20 cellular contexts compared by ENCODE assay signal in the genomic region with DNA sequence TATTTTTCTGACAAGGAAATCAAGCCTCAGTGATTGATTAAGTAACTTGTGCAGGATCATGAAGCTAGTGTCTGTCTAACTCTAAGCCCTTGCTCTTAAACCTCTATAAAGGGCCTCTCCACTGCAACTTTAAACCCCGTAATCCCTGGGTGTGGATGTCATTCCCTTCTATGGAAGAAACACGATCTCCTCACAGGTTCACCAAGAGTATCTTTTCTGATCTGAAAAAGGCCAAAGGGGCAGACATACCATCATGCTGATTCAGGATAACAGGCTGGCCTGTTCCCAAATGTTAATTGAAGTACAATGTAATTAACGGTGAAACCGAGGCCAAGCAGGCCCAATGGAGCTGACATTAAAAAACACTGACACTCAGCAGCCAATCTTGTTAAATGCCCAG. TPM values are rescaled to one million over a fixed set of nuclear protein-coding genes. Genes with fewer than 3 reads are reported as not detected.
A peak's percentile ranks its signal among the peaks of the same experiment; 100 is the strongest.
DNase-seq lines count a peak whose midpoint lies in the region; ATAC-seq and TF ChIP-seq lines count a peak whose summit lies in the region.
"Had no signal": no experiment of that assay in that cellular context is flagged by ENCODE, and none has a peak within 500 bp of the region (broad histone marks: within the 10 kb centered on the region; RNA-seq: fewer than 3 reads in every experiment).

No MANE protein-coding gene starts in this region.

- H3K27me3 Mint-ChIP-seq in activated T-helper 2 cell treated with anti-CD3 and anti-CD28 coated beads, Interferon-gamma antibody, Interleukin-2, Interleukin-4, amounts not matched to agents 10 μg/mL and 5 μg/mL and 100 μg/mL, durations not matched to agents 14 hours and 24 hours and 36 hours (ENCODE audit: low read depth) = no peaks in the 10 kb centered on the region

- H3K27ac ChIP-seq in cardiac muscle cell (peak overlapping the region; percentile 73), hepatocyte (peak overlapping the region; percentile 29), brain microvascular endothelial cell (no peak overlapping the region)
- H3K27ac ChIP-seq: SJSA1 had no signal

- 34% methylated on average over 4 of the region's 4 CpGs for WGBS in hepatocyte (ENCODE audit: low lambda C conversion rate, missing lambda C conversion rate)

- peaks cover 9% of the 10 kb centered on the region for H3K4me1 Mint-ChIP-seq in activated T-helper 2 cell treated with anti-CD3 and anti-CD28 coated beads, Interferon-gamma antibody, Interleukin-2, Interleukin-4, amounts not matched to agents 10 μg/mL and 5 μg/mL and 100 μg/mL, durations not matched to agents 14 hours and 24 hours and 36 hours (ENCODE audit: low read depth)
- H3K4me1 Mint-ChIP-seq: CD14-positive monocyte had no signal

- H3K4me2 ChIP-seq in hepatocyte = peak overlapping the region; percentile 16

- TF ChIP-seq CTCF in cardiac muscle cell (IDR thresholded peaks at IDR 0.05; ENCODE audit: low read depth, low read length) (no peak), hepatocyte (IDR thresholded peaks at IDR 0.05; ENCODE audit: poor library complexity) (no peak), brain microvascular endothelial cell (IDR thresholded peaks at IDR 0.05; ENCODE audit: low read depth, low read length, missing control alignments) (no peak)

- ATAC-seq in left ventricle myocardium superior = no peak
- ATAC-seq: HepG2, PC-3 had no signal

- H3K9me3 ChIP-seq in cardiac muscle cell (ENCODE audit: low read depth) (no peaks in the 10 kb centered on the region), hepatocyte (ENCODE audit: low read depth) (no peaks in the 10 kb centered on the region)
- H3K9me3 ChIP-seq: SJSA1 had no signal

- no peaks in the 10 kb centered on the region for H3K9me3 Mint-ChIP-seq in activated T-helper 2 cell treated with anti-CD3 and anti-CD28 coated beads, Interferon-gamma antibody, Interleukin-2, Interleukin-4, amounts not matched to agents 10 μg/mL and 5 μg/mL and 100 μg/mL, durations not matched to agents 14 hours and 24 hours and 36 hours
- H3K9me3 Mint-ChIP-seq: H9 had no signal

- no peak overlapping the region for H3K27ac Mint-ChIP-seq in activated T-helper 2 cell treated with anti-CD3 and anti-CD28 coated beads, Interferon-gamma antibody, Interleukin-2, Interleukin-4, amounts not matched to agents 10 μg/mL and 5 μg/mL and 100 μg/mL, durations not matched to agents 14 hours and 24 hours and 36 hours
- H3K27ac Mint-ChIP-seq: CD14-positive monocyte, H9 had no signal

- H3K4me1 ChIP-seq in cardiac muscle cell (ENCODE audit: low read depth) = peaks cover 16% of the 10 kb centered on the region
- H3K4me1 ChIP-seq in hepatocyte (ENCODE audit: insufficient read depth) = peaks cover 12% of the 10 kb centered on the region
- H3K4me1 ChIP-seq: SJSA1 had no signal

- H3K36me3 ChIP-seq in cardiac muscle cell (no peaks in the 10 kb centered on the region), hepatocyte (replicated peaks; ENCODE audit: insufficient read depth, low read depth) (no peaks in the 10 kb centered on the region), brain microvascular endothelial cell (replicated peaks) (no peaks in the 10 kb centered on the region)
- H3K36me3 ChIP-seq: SJSA1 had no signal

- H4K20me1 ChIP-seq in hepatocyte (ENCODE audit: insufficient read depth, poor library complexity, severe bottlenecking) = no peaks in the 10 kb centered on the region

- H3K79me2 ChIP-seq in hepatocyte = no peaks in the 10 kb centered on the region

- intact Hi-C loops in left ventricle myocardium superior (cut with micrococcal nuclease) = no loop called here
- intact Hi-C loops in activated T-helper 2 cell treated with anti-CD3 and anti-CD28 coated beads, Interferon-gamma antibody, Interleukin-2, Interleukin-4, amounts not matched to agents 10 μg/mL and 5 μg/mL and 100 μg/mL, durations not matched to agents 14 hours and 24 hours and 36 hours (cut with micrococcal nuclease) = no loop called here

- H3K4me3 ChIP-seq in cardiac muscle cell (no peak overlapping the region), hepatocyte (no peak overlapping the region), brain microvascular endothelial cell (ENCODE audit: low read depth, low read length) (no peak overlapping the region)
- H3K4me3 ChIP-seq: SJSA1 had no signal

- H3K4me3 Mint-ChIP-seq in activated T-helper 2 cell treated with anti-CD3 and anti-CD28 coated beads, Interferon-gamma antibody, Interleukin-2, Interleukin-4, amounts not matched to agents 10 μg/mL and 5 μg/mL and 100 μg/mL, durations not matched to agents 14 hours and 24 hours and 36 hours (ENCODE audit: low read depth) = no peak overlapping the region
- H3K4me3 Mint-ChIP-seq: CD14-positive monocyte, H9 had no signal

- H2AFZ ChIP-seq in hepatocyte = no peak overlapping the region

- peaks cover 18% of the 10 kb centered on the region for H3K36me3 Mint-ChIP-seq in activated T-helper 2 cell treated with anti-CD3 and anti-CD28 coated beads, Interferon-gamma antibody, Interleukin-2, Interleukin-4, amounts not matched to agents 10 μg/mL and 5 μg/mL and 100 μg/mL, durations not matched to agents 14 hours and 24 hours and 36 hours (ENCODE audit: low read depth)

- DNase-seq in cardiac muscle cell (ENCODE audit: low read depth in 1 of 2, low spot score in 1 of 2) (peak in 1 of 2 donors; percentile 31), left ventricle myocardium superior (no peak), NCI-H82 (lab: John Stamatoyannopoulos, UW) (peak; percentile 95), hepatocyte (ENCODE audit: low spot score) (no peak), SIG-M5 treated with dmso at 0.1 percent for 504 hours (lab: John Stamatoyannopoulos, UW; ENCODE audit: unreplicated experiment) (no peak), brain microvascular endothelial cell (no peak)
- DNase-seq in activated T-helper 2 cell treated with anti-CD3 and anti-CD28 coated beads, Interferon-gamma antibody, Interleukin-2, Interleukin-4, amounts not matched to agents 10 μg/mL and 5 μg/mL and 100 μg/mL, durations not matched to agents 14 hours and 24 hours and 36 hours (ENCODE audit: low spot score) = no peak
- DNase-seq: COR-L47, DMS153, H9, KG1, NCI-H1048, NCI-H1694 treated with DMSO at 0.1 percent for 48 hours, NCI-H2227 treated with DMSO at 0.1 percent for 48 hours, NCI-H69, PC-3 had no signal

- H3K9me2 ChIP-seq in hepatocyte (replicated peaks; ENCODE audit: insufficient read depth) = no peaks in the 10 kb centered on the region

- in situ Hi-C loops in brain microvascular endothelial cell (cut with HindIII; ENCODE audit: low pct_ligation_motif_present, low sequenced_read_pairs) = no loop called here

- no peaks in the 10 kb centered on the region for H3K27me3 ChIP-seq in cardiac muscle cell
- no peaks in the 10 kb centered on the region for H3K27me3 ChIP-seq in hepatocyte
- no peaks in the 10 kb centered on the region for H3K27me3 ChIP-seq in brain microvascular endothelial cell (replicated peaks)
- H3K27me3 ChIP-seq: SJSA1 had no signal

RNA-seq across cellular contexts. Expression of a gene that starts 17.1 kb away (rescaled TPM):
- total RNA-seq in cardiac muscle cell (17.7 and 30.5 TPM in 2 replicates), left ventricle myocardium superior (7.7 TPM), hepatocyte (10.5 and 12.4 TPM in 2 replicates)
- polyA plus RNA-seq in cardiac muscle cell (14.9 and 19.4 TPM in 2 replicates), hepatocyte (9.2 and 9.4 TPM in 2 replicates)
- total RNA-seq in activated T-helper 2 cell treated with anti-CD3 and anti-CD28 coated beads, Interferon-gamma antibody, Interleukin-2, Interleukin-4, amounts not matched to agents 10 μg/mL and 5 μg/mL and 100 μg/mL, durations not matched to agents 14 hours and 24 hours and 36 hours = 7.0 and 11.4 TPM in 2 replicates

RNA-seq across cellular contexts. Expression of a gene that starts 56.1 kb away (rescaled TPM):
- total RNA-seq in cardiac muscle cell (0.09 and 0.18 TPM in 2 replicates), left ventricle myocardium superior (0.10 TPM), hepatocyte (0.43 TPM in 1 of 2 replicates, not detected in the other)
- polyA plus RNA-seq in cardiac muscle cell (not detected in 2 replicates), hepatocyte (0.13 TPM in 1 of 2 replicates, not detected in the other)
- 0.11 TPM in 1 of 2 replicates, not detected in the other for total RNA-seq in activated T-helper 2 cell treated with anti-CD3 and anti-CD28 coated beads, Interferon-gamma antibody, Interleukin-2, Interleukin-4, amounts not matched to agents 10 μg/mL and 5 μg/mL and 100 μg/mL, durations not matched to agents 14 hours and 24 hours and 36 hours
- total RNA-seq: M059J, SJSA1 had no signal
